Comparison of ENCODE assay signal across 18 cellular contexts in the genomic region with DNA sequence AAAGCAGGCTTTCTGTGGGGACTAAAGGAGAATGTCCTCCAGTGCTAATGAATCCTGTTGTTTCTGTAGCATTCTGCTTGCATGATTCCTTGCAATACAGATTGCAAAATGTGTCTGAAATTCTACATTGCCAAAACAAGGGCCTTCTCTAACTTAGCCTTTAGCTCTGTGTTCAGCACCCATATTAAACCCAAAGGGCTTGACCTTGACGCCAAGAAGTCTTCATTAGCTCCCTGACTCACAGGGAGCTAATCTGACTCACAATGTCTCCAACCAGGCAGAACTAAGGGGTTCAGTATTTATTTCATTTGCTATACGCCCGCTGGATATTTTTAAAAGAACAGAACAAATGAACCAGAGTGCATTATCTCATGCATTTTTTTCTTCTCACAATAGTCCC.
DNase-seq lines count a peak whose midpoint lies in the region; TF ChIP-seq lines count a peak whose summit lies in the region.
"Had no signal": no experiment of that assay in that cellular context is flagged by ENCODE, and none has a peak within 500 bp of the region (broad histone marks: within the 10 kb centered on the region; RNA-seq: fewer than 3 reads in every experiment).

No MANE protein-coding gene starts in this region.

- DNase-seq in Daoy (ENCODE audit: low read depth) (peak; percentile 21), NCI-H146 treated with DMSO at 0.1 percent for 48 hours (lab: John Stamatoyannopoulos, UW; ENCODE audit: unreplicated experiment) (peak; percentile 20), ecto neural progenitor cell (ENCODE audit: low spot score) (peak; percentile 42), myocyte (ENCODE audit: low read depth) (peak; percentile 35), ureter (ENCODE audit: low spot score) (no peak), osteocyte (ENCODE audit: extremely low spot score, unreplicated experiment) (no peak), left ventricle myocardium inferior (no peak)
- DNase-seq in effector CD4-positive, alpha-beta T cell, result no peak
- DNase-seq: activated CD4-positive, alpha-beta T cell treated with anti-CD3 and anti-CD28 coated beads, Interleukin-2, amount 50 U/mL, for 4 hours; effector memory CD4-positive, alpha-beta T cell; gastrocnemius medialis; H9; natural killer cell; NCI-H187; NCI-H526; PC-3 had no signal

- H3K4me1 ChIP-seq in left ventricle myocardium inferior, result no peaks in the 10 kb centered on the region
- H3K4me1 ChIP-seq: gastrocnemius medialis had no signal

- no peak overlapping the region for H3K27ac ChIP-seq in left ventricle myocardium inferior (replicated peaks)
- H3K27ac ChIP-seq: gastrocnemius medialis had no signal

- no peaks in the 10 kb centered on the region for H3K36me3 ChIP-seq in left ventricle myocardium inferior
- H3K36me3 ChIP-seq: gastrocnemius medialis had no signal

- H3K36me3 Mint-ChIP-seq in osteocyte (ENCODE audit: unreplicated experiment), result no peaks in the 10 kb centered on the region
- H3K36me3 Mint-ChIP-seq: activated naive CD4-positive, alpha-beta T cell treated with anti-CD3 and anti-CD28 coated beads, Interleukin-2, amount 50 U/mL, for 24 hours; natural killer cell had no signal

- H3K27me3 Mint-ChIP-seq in osteocyte (ENCODE audit: unreplicated experiment), result no peaks in the 10 kb centered on the region
- H3K27me3 Mint-ChIP-seq: activated naive CD4-positive, alpha-beta T cell treated with anti-CD3 and anti-CD28 coated beads, Interleukin-2, amount 50 U/mL, for 24 hours had no signal

- H3K27me3 ChIP-seq in left ventricle myocardium inferior (ENCODE audit: low read depth), result no peaks in the 10 kb centered on the region
- H3K27me3 ChIP-seq: gastrocnemius medialis had no signal

- TF ChIP-seq CTCF in osteocyte (IDR thresholded peaks at IDR 0.05) (no peak), left ventricle myocardium inferior (IDR thresholded peaks at IDR 0.05; ENCODE audit: borderline replicate concordance) (no peak)

- H3K4me3 ChIP-seq in left ventricle myocardium inferior, result no peak overlapping the region
- H3K4me3 ChIP-seq: gastrocnemius medialis, lung had no signal

- no peaks in the 10 kb centered on the region for H3K9me3 Mint-ChIP-seq in osteocyte (ENCODE audit: unreplicated experiment)
- H3K9me3 Mint-ChIP-seq: activated naive CD4-positive, alpha-beta T cell treated with anti-CD3 and anti-CD28 coated beads, Interleukin-2, amount 50 U/mL, for 24 hours; H9; natural killer cell had no signal

- no peaks in the 10 kb centered on the region for H3K9me3 ChIP-seq in left ventricle myocardium inferior (replicated peaks)
- H3K9me3 ChIP-seq: gastrocnemius medialis had no signal

- no peak overlapping the region for H3K27ac Mint-ChIP-seq in osteocyte (ENCODE audit: unreplicated experiment)
- H3K27ac Mint-ChIP-seq: activated naive CD4-positive, alpha-beta T cell treated with anti-CD3 and anti-CD28 coated beads, Interleukin-2, amount 50 U/mL, for 24 hours; H9; natural killer cell had no signal

- intact Hi-C loops in left ventricle myocardium inferior (cut with micrococcal nuclease), result no loop called here

- H3K4me3 Mint-ChIP-seq in osteocyte (ENCODE audit: unreplicated experiment), result no peak overlapping the region
- H3K4me3 Mint-ChIP-seq: activated naive CD4-positive, alpha-beta T cell treated with anti-CD3 and anti-CD28 coated beads, Interleukin-2, amount 50 U/mL, for 24 hours; H9; natural killer cell had no signal

- peaks cover 5% of the 10 kb centered on the region for H3K4me1 Mint-ChIP-seq in osteocyte (ENCODE audit: unreplicated experiment)
- H3K4me1 Mint-ChIP-seq: activated naive CD4-positive, alpha-beta T cell treated with anti-CD3 and anti-CD28 coated beads, Interleukin-2, amount 50 U/mL, for 24 hours; natural killer cell had no signal

Comparison
In these comparisons a context has a peak if more than half of its experiments do, and no peak if none do; other contexts are left out.
1. DNase-seq: peak in Daoy (single experiment), NCI-H146 treated with DMSO at 0.1 percent for 48 hours (single experiment), ecto neural progenitor cell (single experiment) and myocyte (single experiment); none in ureter (single experiment), effector CD4-positive, alpha-beta T cell (single experiment), osteocyte (single experiment) and left ventricle myocardium inferior (single experiment).